ENCODE assay signal across 7 cellular contexts in genomic region chr4:77158487-77158861, GRCh38. TPM values are rescaled to one million over a fixed set of nuclear protein-coding genes. Genes with fewer than 3 reads are reported as not detected.
DNase-seq lines count a peak whose midpoint lies in the region; FAIRE-seq lines count a peak whose summit lies in the region.

No MANE protein-coding gene starts in this region.

- H3K4me2 ChIP-seq in Karpas-422 (ENCODE audit: low read depth, low read length, poor library complexity, severe bottlenecking) = peak overlapping the region; percentile 84

- H3K4me3 ChIP-seq in Karpas-422 (ENCODE audit: low read length) (peak overlapping the region; percentile 76), iPS-20b (ENCODE audit: low read length) (peak overlapping the region; percentile 96), subcutaneous abdominal adipose tissue (ENCODE audit: low read depth in 1 of 5, low read length in 5 of 5) (peak overlapping the region; percentile 61 to 98 (median 96))

- peaks cover 21% of the 10 kb centered on the region; the same call in 1 of the 2 replicates for H3K79me2 ChIP-seq in Karpas-422 (ENCODE audit: low read length)

- FAIRE-seq in GM19239 (lab: Jason Lieb, UNC) = no peak

- H3K4me1 ChIP-seq in Karpas-422 (ENCODE audit: low read length) (peaks cover 45% of the 10 kb centered on the region), iPS-20b (ENCODE audit: insufficient read depth, low read length) (peaks cover 9% of the 10 kb centered on the region), subcutaneous abdominal adipose tissue (ENCODE audit: control insufficient read depth in 5 of 5, insufficient read depth in 5 of 5, low read length in 5 of 5) (peaks cover 0 to 38% (median 29%) of the 10 kb centered on the region in 5 donors)

- peaks cover 49% of the 10 kb centered on the region for H3K4me1 Mint-ChIP-seq in activated naive CD4-positive, alpha-beta T cell treated with anti-CD3 and anti-CD28 coated beads, Interleukin-2, amount 10 ng/mL, durations not matched to agents 7 days and 5 days

- H3K27ac Mint-ChIP-seq in activated naive CD4-positive, alpha-beta T cell treated with anti-CD3 and anti-CD28 coated beads, Interleukin-2, amount 10 ng/mL, durations not matched to agents 7 days and 5 days = peak overlapping the region; percentile 49

- no peaks in the 10 kb centered on the region for H3K9me2 ChIP-seq in Karpas-422 (replicated peaks; ENCODE audit: insufficient read depth, low read length)

- H3K27ac ChIP-seq in Karpas-422 (ENCODE audit: low read length) (no peak overlapping the region; the same call in 1 of the 2 replicates), iPS-20b (ENCODE audit: low read length) (peak overlapping the region; percentile 4), subcutaneous abdominal adipose tissue (ENCODE audit: low read depth, low read length) (peak overlapping the region; percentile 87)

- H3K9me3 ChIP-seq in Karpas-422 (ENCODE audit: low read length) (no peaks in the 10 kb centered on the region), iPS-20b (ENCODE audit: insufficient read depth, low read depth, low read length) (no peaks in the 10 kb centered on the region), subcutaneous abdominal adipose tissue (ENCODE audit: control insufficient read depth in 5 of 5, low read length in 5 of 5) (no peaks in the 10 kb centered on the region)

- H3K27me3 ChIP-seq in Karpas-422 (ENCODE audit: low read length) (no peaks in the 10 kb centered on the region), iPS-20b (ENCODE audit: insufficient read depth, low read length) (no peaks in the 10 kb centered on the region), subcutaneous abdominal adipose tissue (ENCODE audit: control insufficient read depth in 5 of 5, insufficient read depth in 4 of 5, low read length in 5 of 5) (no peaks in the 10 kb centered on the region)

- no peak overlapping the region for H2AFZ ChIP-seq in Karpas-422 (ENCODE audit: low read length)

- no peaks in the 10 kb centered on the region for H3K9me3 Mint-ChIP-seq in activated naive CD4-positive, alpha-beta T cell treated with anti-CD3 and anti-CD28 coated beads, Interleukin-2, amount 10 ng/mL, durations not matched to agents 7 days and 5 days

- H3K9ac ChIP-seq in Karpas-422 (ENCODE audit: low read length) = peak overlapping the region; percentile 85
- peak overlapping the region; percentile 100; the same call in 1 of the 2 replicates for H3K9ac ChIP-seq in iPS-20b (ENCODE audit: low read depth, low read length)
- peak overlapping the region; percentile 56 to 90 (median 84) for H3K9ac ChIP-seq in subcutaneous abdominal adipose tissue (ENCODE audit: low read length in 5 of 5)

- DNase-seq in Karpas-422 = no peak
- no peak for DNase-seq in activated naive CD4-positive, alpha-beta T cell treated with anti-CD3 and anti-CD28 coated beads, Interleukin-2, amount 10 ng/mL, durations not matched to agents 7 days and 5 days
- no peak for DNase-seq in GM19239 (ENCODE audit: insufficient read length, low spot score)
- no peak for DNase-seq in NCI-H2107 (lab: John Stamatoyannopoulos, UW)
- DNase-seq in 8988T = no peak

- peaks cover 19% of the 10 kb centered on the region for H3K36me3 ChIP-seq in Karpas-422 (ENCODE audit: insufficient read depth, low read length)
- H3K36me3 ChIP-seq in iPS-20b (ENCODE audit: insufficient read depth, low read depth, low read length) = peaks cover 46% of the 10 kb centered on the region
- H3K36me3 ChIP-seq in subcutaneous abdominal adipose tissue (ENCODE audit: control insufficient read depth in 5 of 5, insufficient read depth in 5 of 5, low read length in 5 of 5) = peaks cover 16 to 29% (median 26%) of the 10 kb centered on the region in 5 donors

- H3K4me3 Mint-ChIP-seq in activated naive CD4-positive, alpha-beta T cell treated with anti-CD3 and anti-CD28 coated beads, Interleukin-2, amount 10 ng/mL, durations not matched to agents 7 days and 5 days = peak overlapping the region; percentile 91

- H4K20me1 ChIP-seq in Karpas-422 (ENCODE audit: insufficient read depth, low read depth, low read length) = no peaks in the 10 kb centered on the region; the same call in 1 of the 2 replicates

- peaks cover 29% of the 10 kb centered on the region for H3K36me3 Mint-ChIP-seq in activated naive CD4-positive, alpha-beta T cell treated with anti-CD3 and anti-CD28 coated beads, Interleukin-2, amount 10 ng/mL, durations not matched to agents 7 days and 5 days

- CTCF ChIA-PET in activated naive CD4-positive, alpha-beta T cell treated with anti-CD3 and anti-CD28 coated beads, Interleukin-2, amount 10 ng/mL, durations not matched to agents 7 days and 5 days (lab: Charles Lee) = interaction anchor here (1.1 kb wide), 1 partner anchor 63 kb away, joined by 5 read pairs; no protein-coding TSS in a partner anchor

- H3K27me3 Mint-ChIP-seq in activated naive CD4-positive, alpha-beta T cell treated with anti-CD3 and anti-CD28 coated beads, Interleukin-2, amount 10 ng/mL, durations not matched to agents 7 days and 5 days = peaks cover 8% of the 10 kb centered on the region

RNA-seq across cellular contexts. Expression of gene CCNG2, which starts 1.5 kb away (rescaled TPM):
- total RNA-seq in Karpas-422 (2014; rRNA removed; shearing (Covaris generic); ENCODE audit: low replicate concordance) = 11.8 and 38.8 TPM in 2 replicates
